In the genomic region with DNA sequence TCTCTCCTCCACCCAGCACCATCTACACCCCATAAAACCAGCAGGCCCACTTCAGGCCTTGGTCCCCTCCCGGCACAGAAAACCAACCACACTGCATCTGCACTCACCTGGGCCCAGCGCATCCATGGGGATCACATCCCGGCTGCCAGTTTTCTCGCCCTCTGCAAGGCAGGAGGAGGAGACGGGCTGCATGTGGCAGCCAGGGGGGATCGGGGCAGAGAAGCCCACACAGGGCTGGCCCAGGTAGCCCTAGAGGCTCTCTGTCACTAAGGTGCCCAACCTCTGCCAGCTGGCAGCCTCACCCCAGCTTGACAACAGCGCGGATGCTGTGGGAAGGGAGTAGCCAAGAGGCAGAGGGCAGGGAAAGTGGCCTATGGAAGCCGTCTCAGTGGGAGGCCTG, we compare ENCODE assay signal across 22 cellular contexts. TPM values are rescaled to one million over a fixed set of nuclear protein-coding genes. Genes with fewer than 3 reads are reported as not detected.
A peak's percentile ranks its signal among the peaks of the same experiment; 100 is the strongest.
DNase-seq lines count a peak whose midpoint lies in the region; ATAC-seq and TF ChIP-seq lines count a peak whose summit lies in the region.
"Had no signal": no experiment of that assay in that cellular context is flagged by ENCODE, and none has a peak within 500 bp of the region (broad histone marks: within the 10 kb centered on the region; RNA-seq: fewer than 3 reads in every experiment).

No MANE protein-coding gene starts in this region.

- no peak for DNase-seq in activated naive CD4-positive, alpha-beta T cell treated with anti-CD3 and anti-CD28 coated beads, Interleukin-2, amount 10 ng/mL, durations not matched to agents 7 days and 5 days
- no peak for DNase-seq in activated naive CD4-positive, alpha-beta T cell (lab: John Stamatoyannopoulos, UW)
- no peak for DNase-seq in natural killer cell treated with Interleukin-12 subunit alpha and Interleukin-12 subunit beta and Interleukin-15 and Interleukin-18, amount 100 ng/mL, for 72 hours (ENCODE audit: low spot score)
- DNase-seq in type B pancreatic cell (ENCODE audit: extremely low spot score, unreplicated experiment): no peak
- DNase-seq in activated CD4-positive, alpha-beta memory T cell treated with anti-CD3 and anti-CD28 coated beads, Interleukin-2, amount 10 ng/mL, durations not matched to agents 7 days and 5 days: no peak
- no peak for DNase-seq in activated T-cell treated with anti-CD3 and anti-CD28 coated beads, Interleukin-2, amount 50 U/mL, for 48 hours
- DNase-seq: AML-193; CD8-positive, alpha-beta memory T cell; Karpas-422; MV-4-11; NCI-H1105 treated with DMSO at 0.1 percent for 48 hours; NCI-H2029 treated with DMSO at 0.1 percent for 48 hours; NCI-H2171; NCI-H345; NCI-H524 treated with DMSO at 0.1 percent for 48 hours; NCI-H82; OCI-M1; SHP77 had no signal

- H3K9me3 Mint-ChIP-seq in activated naive CD4-positive, alpha-beta T cell treated with anti-CD3 and anti-CD28 coated beads, Interleukin-2, amount 10 ng/mL, durations not matched to agents 7 days and 5 days: no peaks in the 10 kb centered on the region
- H3K9me3 Mint-ChIP-seq in brain (no peaks in the 10 kb centered on the region), type B pancreatic cell (no peaks in the 10 kb centered on the region)
- H3K9me3 Mint-ChIP-seq in natural killer cell treated with Interleukin-12 subunit alpha and Interleukin-12 subunit beta and Interleukin-15 and Interleukin-18, amount 100 ng/mL, for 72 hours: no peaks in the 10 kb centered on the region
- no peaks in the 10 kb centered on the region for H3K9me3 Mint-ChIP-seq in activated CD4-positive, alpha-beta memory T cell treated with anti-CD3 and anti-CD28 coated beads, Interleukin-2, amount 10 ng/mL, durations not matched to agents 7 days and 5 days
- H3K9me3 Mint-ChIP-seq: CD8-positive, alpha-beta memory T cell; IgD-negative memory B cell had no signal

- peaks cover 15% of the 10 kb centered on the region for H3K4me1 Mint-ChIP-seq in activated naive CD4-positive, alpha-beta T cell treated with anti-CD3 and anti-CD28 coated beads, Interleukin-2, amount 10 ng/mL, durations not matched to agents 7 days and 5 days
- peaks cover 28% of the 10 kb centered on the region for H3K4me1 Mint-ChIP-seq in brain
- H3K4me1 Mint-ChIP-seq in natural killer cell treated with Interleukin-12 subunit alpha and Interleukin-12 subunit beta and Interleukin-15 and Interleukin-18, amount 100 ng/mL, for 72 hours (ENCODE audit: low read depth in 2 of 2): peaks cover 25 to 41% of the 10 kb centered on the region in 2 donors
- peaks cover 13% of the 10 kb centered on the region for H3K4me1 Mint-ChIP-seq in type B pancreatic cell (ENCODE audit: unreplicated experiment)
- H3K4me1 Mint-ChIP-seq in activated CD4-positive, alpha-beta memory T cell treated with anti-CD3 and anti-CD28 coated beads, Interleukin-2, amount 10 ng/mL, durations not matched to agents 7 days and 5 days: peaks cover 5% of the 10 kb centered on the region

- no peak for ATAC-seq in natural killer cell treated with Interleukin-12 subunit alpha and Interleukin-12 subunit beta and Interleukin-15 and Interleukin-18, amount 100 ng/mL, for 72 hours
- ATAC-seq in GM21723 (IDR thresholded peaks at IDR 0.05; ENCODE audit: unreplicated experiment): no peak
- ATAC-seq: HCT116 had no signal

- POLR2A ChIA-PET in activated CD4-positive, alpha-beta memory T cell treated with anti-CD3 and anti-CD28 coated beads, Interleukin-2, amount 10 ng/mL, durations not matched to agents 7 days and 5 days (lab: Charles Lee): no interaction called here

- H3K27me3 Mint-ChIP-seq in activated naive CD4-positive, alpha-beta T cell treated with anti-CD3 and anti-CD28 coated beads, Interleukin-2, amount 10 ng/mL, durations not matched to agents 7 days and 5 days: peaks cover 6% of the 10 kb centered on the region
- H3K27me3 Mint-ChIP-seq in brain: no peaks in the 10 kb centered on the region
- H3K27me3 Mint-ChIP-seq in natural killer cell treated with Interleukin-12 subunit alpha and Interleukin-12 subunit beta and Interleukin-15 and Interleukin-18, amount 100 ng/mL, for 72 hours: no peaks in the 10 kb centered on the region
- no peaks in the 10 kb centered on the region for H3K27me3 Mint-ChIP-seq in type B pancreatic cell
- no peaks in the 10 kb centered on the region for H3K27me3 Mint-ChIP-seq in activated CD4-positive, alpha-beta memory T cell treated with anti-CD3 and anti-CD28 coated beads, Interleukin-2, amount 10 ng/mL, durations not matched to agents 7 days and 5 days
- H3K27me3 Mint-ChIP-seq: CD8-positive, alpha-beta memory T cell; IgD-negative memory B cell had no signal

- no peak overlapping the region for H3K4me3 Mint-ChIP-seq in activated naive CD4-positive, alpha-beta T cell treated with anti-CD3 and anti-CD28 coated beads, Interleukin-2, amount 10 ng/mL, durations not matched to agents 7 days and 5 days
- H3K4me3 Mint-ChIP-seq in brain (no peak overlapping the region), type B pancreatic cell (peak overlapping the region; percentile 34)
- H3K4me3 Mint-ChIP-seq in natural killer cell treated with Interleukin-12 subunit alpha and Interleukin-12 subunit beta and Interleukin-15 and Interleukin-18, amount 100 ng/mL, for 72 hours: peak overlapping the region; percentile 54
- H3K4me3 Mint-ChIP-seq in activated CD4-positive, alpha-beta memory T cell treated with anti-CD3 and anti-CD28 coated beads, Interleukin-2, amount 10 ng/mL, durations not matched to agents 7 days and 5 days: no peak overlapping the region
- H3K4me3 Mint-ChIP-seq: CD8-positive, alpha-beta memory T cell; IgD-negative memory B cell had no signal

- peak overlapping the region; percentile 0 for H3K27ac Mint-ChIP-seq in activated naive CD4-positive, alpha-beta T cell treated with anti-CD3 and anti-CD28 coated beads, Interleukin-2, amount 10 ng/mL, durations not matched to agents 7 days and 5 days
- peak overlapping the region in 3 of 5 experiments; percentile 35 to 71 (median 61) for H3K27ac Mint-ChIP-seq in brain
- H3K27ac Mint-ChIP-seq in natural killer cell treated with Interleukin-12 subunit alpha and Interleukin-12 subunit beta and Interleukin-15 and Interleukin-18, amount 100 ng/mL, for 72 hours: peak overlapping the region in 1 of 2 donors; percentile 68
- H3K27ac Mint-ChIP-seq in type B pancreatic cell: no peak overlapping the region
- no peak overlapping the region for H3K27ac Mint-ChIP-seq in activated CD4-positive, alpha-beta memory T cell treated with anti-CD3 and anti-CD28 coated beads, Interleukin-2, amount 10 ng/mL, durations not matched to agents 7 days and 5 days
- H3K27ac Mint-ChIP-seq: CD8-positive, alpha-beta memory T cell; IgD-negative memory B cell had no signal

- H3K36me3 Mint-ChIP-seq in activated naive CD4-positive, alpha-beta T cell treated with anti-CD3 and anti-CD28 coated beads, Interleukin-2, amount 10 ng/mL, durations not matched to agents 7 days and 5 days: peaks cover 3% of the 10 kb centered on the region
- peaks cover 28% of the 10 kb centered on the region for H3K36me3 Mint-ChIP-seq in brain
- H3K36me3 Mint-ChIP-seq in natural killer cell treated with Interleukin-12 subunit alpha and Interleukin-12 subunit beta and Interleukin-15 and Interleukin-18, amount 100 ng/mL, for 72 hours: no peaks in the 10 kb centered on the region
- H3K36me3 Mint-ChIP-seq in type B pancreatic cell: peaks cover 1% of the 10 kb centered on the region
- no peaks in the 10 kb centered on the region for H3K36me3 Mint-ChIP-seq in activated CD4-positive, alpha-beta memory T cell treated with anti-CD3 and anti-CD28 coated beads, Interleukin-2, amount 10 ng/mL, durations not matched to agents 7 days and 5 days (ENCODE audit: low read depth)

- no peak for TF ChIP-seq CTCF in brain (conservative IDR thresholded peaks at IDR 0.05)
- TF ChIP-seq CTCF in type B pancreatic cell (conservative IDR thresholded peaks at IDR 0.05): no peak

- CTCF ChIA-PET in activated naive CD4-positive, alpha-beta T cell treated with anti-CD3 and anti-CD28 coated beads, Interleukin-2, amount 10 ng/mL, durations not matched to agents 7 days and 5 days (lab: Charles Lee): interaction anchor here (0.9 to 4.4 kb wide), 4 partner anchors 9 to 185 kb away, joined by 4 to 28 read pairs (median 12); no protein-coding TSS in a partner anchor
- CTCF ChIA-PET in activated CD4-positive, alpha-beta memory T cell treated with anti-CD3 and anti-CD28 coated beads, Interleukin-2, amount 10 ng/mL, durations not matched to agents 7 days and 5 days (lab: Charles Lee): interaction anchor here (1.0 to 2.1 kb wide), 2 partner anchors 19 to 41 kb away, joined by 4 to 7 read pairs; no protein-coding TSS in a partner anchor

RNA-seq across cellular contexts. Expression of a gene that starts 30.6 kb away (rescaled TPM):
- polyA plus RNA-seq in brain (ENCODE audit: insufficient read depth, low read depth, low replicate concordance): 22.2 TPM
- total RNA-seq in natural killer cell treated with Interleukin-12 subunit alpha and Interleukin-12 subunit beta and Interleukin-15 and Interleukin-18, amount 100 ng/mL, for 72 hours: 10 to 100 TPM; 29.9 to 34.3 TPM
- 13.2 and 25.1 TPM in 2 replicates for total RNA-seq in type B pancreatic cell (ENCODE audit: low replicate concordance)
- total RNA-seq in activated CD4-positive, alpha-beta memory T cell treated with anti-CD3 and anti-CD28 coated beads, Interleukin-2, amount 10 ng/mL, durations not matched to agents 7 days and 5 days: 10 to 100 TPM; 18.9 to 19.1 TPM

RNA-seq across cellular contexts. Expression of a gene that starts 30.7 kb away (rescaled TPM):
- polyA plus RNA-seq in brain (ENCODE audit: insufficient read depth, low read depth, low replicate concordance): 161 TPM
- 100 to 1,000 TPM; 141 to 223 TPM for total RNA-seq in natural killer cell treated with Interleukin-12 subunit alpha and Interleukin-12 subunit beta and Interleukin-15 and Interleukin-18, amount 100 ng/mL, for 72 hours
- 87.2 and 87.4 TPM in 2 replicates for total RNA-seq in type B pancreatic cell (ENCODE audit: low replicate concordance)
- total RNA-seq in activated CD4-positive, alpha-beta memory T cell treated with anti-CD3 and anti-CD28 coated beads, Interleukin-2, amount 10 ng/mL, durations not matched to agents 7 days and 5 days: 10 to 100 TPM; 78.7 to 79.3 TPM

RNA-seq across cellular contexts. Expression of a gene that starts 44.4 kb away (rescaled TPM):
- 43.9 TPM for polyA plus RNA-seq in brain (ENCODE audit: insufficient read depth, low read depth, low replicate concordance)
- total RNA-seq in natural killer cell treated with Interleukin-12 subunit alpha and Interleukin-12 subunit beta and Interleukin-15 and Interleukin-18, amount 100 ng/mL, for 72 hours: 1 to 10 TPM; 3.7 to 3.8 TPM
- total RNA-seq in type B pancreatic cell (ENCODE audit: low replicate concordance): 40.8 and 55.3 TPM in 2 replicates
- total RNA-seq in activated CD4-positive, alpha-beta memory T cell treated with anti-CD3 and anti-CD28 coated beads, Interleukin-2, amount 10 ng/mL, durations not matched to agents 7 days and 5 days: under 1 TPM; 0.58 to 0.71 TPM

RNA-seq across cellular contexts. Expression of a gene that starts 48.7 kb away (rescaled TPM):
- 22.2 TPM for polyA plus RNA-seq in brain (ENCODE audit: insufficient read depth, low read depth, low replicate concordance)
- total RNA-seq in natural killer cell treated with Interleukin-12 subunit alpha and Interleukin-12 subunit beta and Interleukin-15 and Interleukin-18, amount 100 ng/mL, for 72 hours: 10 to 100 TPM; 50.5 to 61.6 TPM
- 17.4 and 32.1 TPM in 2 replicates for total RNA-seq in type B pancreatic cell (ENCODE audit: low replicate concordance)
- 10 to 100 TPM; 39.1 to 44.5 TPM for total RNA-seq in activated CD4-positive, alpha-beta memory T cell treated with anti-CD3 and anti-CD28 coated beads, Interleukin-2, amount 10 ng/mL, durations not matched to agents 7 days and 5 days

Comparison
In these comparisons a context has a peak if more than half of its experiments do, and no peak if none do; other contexts are left out.
1. H3K27ac Mint-ChIP-seq: peak in activated naive CD4-positive, alpha-beta T cell treated with anti-CD3 and anti-CD28 coated beads, Interleukin-2, amount 10 ng/mL, durations not matched to agents 7 days and 5 days (single experiment) and brain (3 of 5); none in type B pancreatic cell (single experiment) and activated CD4-positive, alpha-beta memory T cell treated with anti-CD3 and anti-CD28 coated beads, Interleukin-2, amount 10 ng/mL, durations not matched to agents 7 days and 5 days (single experiment).
2. H3K4me3 Mint-ChIP-seq: peak in natural killer cell treated with Interleukin-12 subunit alpha and Interleukin-12 subunit beta and Interleukin-15 and Interleukin-18, amount 100 ng/mL, for 72 hours (single experiment) and type B pancreatic cell (single experiment); none in activated naive CD4-positive, alpha-beta T cell treated with anti-CD3 and anti-CD28 coated beads, Interleukin-2, amount 10 ng/mL, durations not matched to agents 7 days and 5 days (single experiment), brain (0 of 5) and activated CD4-positive, alpha-beta memory T cell treated with anti-CD3 and anti-CD28 coated beads, Interleukin-2, amount 10 ng/mL, durations not matched to agents 7 days and 5 days (single experiment).